In genomic region chr3:116394365-116394764, GRCh38 we compare ENCODE assay signal across 24 cellular contexts. TPM values are rescaled to one million over a fixed set of nuclear protein-coding genes. Genes with fewer than 3 reads are reported as not detected.
DNase-seq lines count a peak whose midpoint lies in the region; ATAC-seq, FAIRE-seq and TF ChIP-seq lines count a peak whose summit lies in the region.
"Had no signal": no experiment of that assay in that cellular context is flagged by ENCODE, and none has a peak within 500 bp of the region (broad histone marks: within the 10 kb centered on the region; RNA-seq: fewer than 3 reads in every experiment).

No MANE protein-coding gene starts in this region.

- H3K27me3 ChIP-seq in bronchial epithelial cell (ENCODE audit: control insufficient read depth, insufficient read depth, low read length): no peaks in the 10 kb centered on the region
- H3K27me3 ChIP-seq: ascending aorta, colonic mucosa had no signal

- TF ChIP-seq CTCF in bronchial epithelial cell (IDR thresholded peaks at IDR 0.05; ENCODE audit: insufficient read depth, low read length, severe bottlenecking) (no peak), natural killer cell (IDR thresholded peaks at IDR 0.05) (no peak), osteocyte (IDR thresholded peaks at IDR 0.05) (no peak)

- no peak for FAIRE-seq in bronchial epithelial cell (lab: Jason Lieb, UNC)
- FAIRE-seq: GM12891, H54 had no signal

- ATAC-seq in HG03159 (IDR thresholded peaks at IDR 0.05; ENCODE audit: unreplicated experiment): no peak
- no peak for ATAC-seq in natural killer cell
- ATAC-seq in T-cell (replicated peaks in 1 of 4): no peak
- ATAC-seq: activated naive CD4-positive, alpha-beta T cell treated with anti-CD3 and anti-CD28 coated beads, Interleukin-2, amount 50 U/mL, for 72 hours; Right ventricle myocardium inferior had no signal

- CTCF ChIA-PET in T-cell (lab: Charles Lee): no interaction called here

- H3K27ac Mint-ChIP-seq in natural killer cell: no peak overlapping the region
- H3K27ac Mint-ChIP-seq in T-cell: no peak overlapping the region
- H3K27ac Mint-ChIP-seq in osteocyte (ENCODE audit: unreplicated experiment): no peak overlapping the region
- H3K27ac Mint-ChIP-seq: activated naive CD4-positive, alpha-beta T cell treated with anti-CD3 and anti-CD28 coated beads, Interleukin-2, amount 50 U/mL, for 72 hours; activated T-helper 1 cell treated with anti-CD3 and anti-CD28 coated beads, Interleukin-12 subunit alpha, Interleukin-12 subunit beta, Interleukin-2, Interleukin-4 antibody, amounts not matched to agents 30 ng/mL and 10 ng/mL and 1 ng/mL, durations not matched to agents 14 hours and 24 hours and 36 hours; CD14-positive monocyte had no signal

- H3K4me3 Mint-ChIP-seq in natural killer cell (no peak overlapping the region), T-cell (no peak overlapping the region), osteocyte (ENCODE audit: unreplicated experiment) (no peak overlapping the region)
- H3K4me3 Mint-ChIP-seq: activated T-helper 1 cell treated with anti-CD3 and anti-CD28 coated beads, Interleukin-12 subunit alpha, Interleukin-12 subunit beta, Interleukin-2, Interleukin-4 antibody, amounts not matched to agents 30 ng/mL and 10 ng/mL and 1 ng/mL, durations not matched to agents 14 hours and 24 hours and 36 hours; CD14-positive monocyte had no signal

- no peaks in the 10 kb centered on the region for H3K4me1 Mint-ChIP-seq in natural killer cell
- no peaks in the 10 kb centered on the region for H3K4me1 Mint-ChIP-seq in T-cell
- H3K4me1 Mint-ChIP-seq in osteocyte (ENCODE audit: unreplicated experiment): no peaks in the 10 kb centered on the region
- H3K4me1 Mint-ChIP-seq: CD14-positive monocyte had no signal

- intact Hi-C loops in natural killer cell (cut with micrococcal nuclease): no loop called here

- H3K36me3 Mint-ChIP-seq in natural killer cell (no peaks in the 10 kb centered on the region), T-cell (no peaks in the 10 kb centered on the region), osteocyte (ENCODE audit: unreplicated experiment) (no peaks in the 10 kb centered on the region)
- H3K36me3 Mint-ChIP-seq: activated naive CD4-positive, alpha-beta T cell treated with anti-CD3 and anti-CD28 coated beads, Interleukin-2, amount 50 U/mL, for 72 hours; CD14-positive monocyte had no signal

- POLR2A ChIA-PET in T-cell (lab: Charles Lee): no interaction called here

- no peak overlapping the region for H3K4me3 ChIP-seq in bronchial epithelial cell (ENCODE audit: low read depth, low read length)
- H3K4me3 ChIP-seq: ascending aorta, colonic mucosa, left ventricle myocardium inferior had no signal

- DNase-seq in DMS79 treated with DMSO at 0.1 percent for 48 hours (lab: John Stamatoyannopoulos, UW): peak; percentile 64
- peak; percentile 86 for DNase-seq in NCI-H146 (lab: John Stamatoyannopoulos, UW)
- DNase-seq in NCI-H446 (lab: John Stamatoyannopoulos, UW): peak; percentile 33 to 71
- peak; percentile 33 for DNase-seq in bronchial epithelial cell (ENCODE audit: low read depth)
- DNase-seq in natural killer cell: no peak
- no peak for DNase-seq in T-cell
- DNase-seq in osteocyte (ENCODE audit: extremely low spot score, unreplicated experiment): no peak
- DNase-seq: activated CD4-positive, alpha-beta T cell treated with anti-CD3 and anti-CD28 coated beads for 48 hours; colonic mucosa; glutamatergic neuron; KBM-7; left ventricle myocardium inferior; NCI-H526; stimulated activated CD4-positive, alpha-beta T cell treated with anti-CD3 and anti-CD28 coated beads, Interleukin-1b, Interleukin-23, amount 100 ng/mL, for 48 hours; stimulated activated naive CD4-positive, alpha-beta T cell treated with Interleukin-2 at 50 U/mL for 16 hours had no signal

- H3K27me3 Mint-ChIP-seq in natural killer cell (ENCODE audit: low read depth in 2 of 2): no peaks in the 10 kb centered on the region
- H3K27me3 Mint-ChIP-seq in T-cell: no peaks in the 10 kb centered on the region
- H3K27me3 Mint-ChIP-seq in osteocyte (ENCODE audit: unreplicated experiment): peaks cover 8% of the 10 kb centered on the region

- H3K9me3 Mint-ChIP-seq in natural killer cell (peaks cover 21 to 23% of the 10 kb centered on the region in 2 donors), T-cell (peaks cover 0 to 14% (median 0%) of the 10 kb centered on the region in 3 donors), osteocyte (ENCODE audit: unreplicated experiment) (no peaks in the 10 kb centered on the region)

- no peaks in the 10 kb centered on the region for H3K36me3 ChIP-seq in bronchial epithelial cell (ENCODE audit: control insufficient read depth, insufficient read depth, low read length)
- H3K36me3 ChIP-seq: ascending aorta, colonic mucosa, left ventricle myocardium inferior had no signal

RNA-seq across cellular contexts. Expression of gene LSAMP, which starts 50.9 kb away (rescaled TPM):
- total RNA-seq in bronchial epithelial cell: 0.26 TPM in 1 of 2 replicates, not detected in the other
- not detected for total RNA-seq in natural killer cell
- under 1 TPM in 3 of 5 donors, not detected in 2; 0.03 to 0.28 (median 0.06) TPM for total RNA-seq in T-cell
- 3.9 and 4.4 TPM in 2 replicates for total RNA-seq in osteocyte
- total RNA-seq: activated naive CD4-positive, alpha-beta T cell treated with anti-CD3 and anti-CD28 coated beads, Interleukin-2, amount 50 U/mL, for 72 hours; activated T-helper 1 cell treated with anti-CD3 and anti-CD28 coated beads, Interleukin-12 subunit alpha, Interleukin-12 subunit beta, Interleukin-2, Interleukin-4 antibody, amounts not matched to agents 30 ng/mL and 10 ng/mL and 1 ng/mL, durations not matched to agents 14 hours and 24 hours and 36 hours; mononuclear cell had no signal

Comparison
In these comparisons a context has a peak if more than half of its experiments do, and no peak if none do; other contexts are left out.
1. DNase-seq: peak in DMS79 treated with DMSO at 0.1 percent for 48 hours (single experiment), NCI-H146 (single experiment), NCI-H446 (2 of 2) and bronchial epithelial cell (single experiment); none in natural killer cell (single experiment), T-cell (0 of 34) and osteocyte (single experiment).